ENCODE assay signal across 16 cellular contexts in the genomic region with DNA sequence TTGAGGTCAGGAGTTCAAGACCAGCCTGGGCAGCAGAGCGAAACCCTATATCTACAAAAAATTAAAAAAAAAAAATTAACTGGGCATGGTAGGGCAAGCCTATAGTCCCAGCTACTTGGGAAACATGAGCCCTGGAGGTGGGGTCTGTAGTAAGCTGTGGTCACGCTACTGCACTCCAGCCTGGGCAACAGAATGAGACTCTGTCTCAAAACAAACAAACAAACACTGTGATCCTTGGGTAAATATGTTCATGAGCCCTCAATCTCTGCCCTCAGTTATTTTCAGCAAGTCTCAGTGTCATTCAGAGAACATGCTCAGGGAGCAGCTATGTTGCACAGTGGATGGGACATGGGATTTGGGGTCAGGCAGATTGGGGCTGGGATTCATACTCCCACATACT.
A peak's percentile ranks its signal among the peaks of the same experiment; 100 is the strongest.
DNase-seq lines count a peak whose midpoint lies in the region; ATAC-seq, FAIRE-seq and TF ChIP-seq lines count a peak whose summit lies in the region.
"Had no signal": no experiment of that assay in that cellular context is flagged by ENCODE, and none has a peak within 500 bp of the region (broad histone marks: within the 10 kb centered on the region; RNA-seq: fewer than 3 reads in every experiment).

No MANE protein-coding gene starts in this region.

- 62% methylated on average over 2 of the region's 2 CpGs for WGBS in HepG2 (ENCODE audit: low lambda C conversion rate)
- 52% methylated on average over 2 of the region's 2 CpGs for WGBS in right lobe of liver (ENCODE audit: insufficient coverage, low coverage, low lambda C conversion rate, missing lambda C conversion rate)

- FAIRE-seq in HepG2 (lab: Jason Lieb, UNC), result no peak
- FAIRE-seq: GM12878 had no signal

- H3K36me3 ChIP-seq in HepG2 (replicated peaks in 1 of 2; ENCODE audit: control insufficient read depth in 1 of 2, insufficient read depth in 2 of 2, low read length in 2 of 2) (no peaks in the 10 kb centered on the region), right lobe of liver (no peaks in the 10 kb centered on the region)

- TF ChIP-seq RAD21 in HepG2 (CRISPR knock-in tag; IDR thresholded peaks at IDR 0.05), result no peak

- ATAC-seq in HepG2 (peak; percentile 65), right lobe of liver (no peak), HG02623 (IDR thresholded peaks at IDR 0.05; ENCODE audit: unreplicated experiment) (no peak), HG02610 (IDR thresholded peaks at IDR 0.05; ENCODE audit: unreplicated experiment) (no peak)
- ATAC-seq: GM12878, GM23338, HCT116 had no signal

- no peaks in the 10 kb centered on the region for H3K79me2 ChIP-seq in HepG2 (ENCODE audit: insufficient read depth, low read length)

- BruUV-seq in HepG2 (replicated peaks; lab: Mats Ljungman, UMichigan), result no TSS peak

- H3K9ac ChIP-seq in HepG2 (ENCODE audit: insufficient read depth, low read depth, low read length), result no peak overlapping the region

- no peak overlapping the region for H3K4me3 ChIP-seq in HepG2 (replicated peaks in 1 of 3; ENCODE audit: insufficient read depth in 1 of 3, low read depth in 2 of 3, low read length in 3 of 3)
- no peak overlapping the region for H3K4me3 ChIP-seq in right lobe of liver
- H3K4me3 ChIP-seq: GM12878, GM23338 had no signal

- H3K27me3 ChIP-seq in HepG2 (ENCODE audit: control insufficient read depth in 1 of 2, insufficient read depth in 2 of 2, low read length in 2 of 2) (no peaks in the 10 kb centered on the region), right lobe of liver (no peaks in the 10 kb centered on the region)

- H3K4me1 ChIP-seq in HepG2 (ENCODE audit: insufficient read depth, low read length) (peaks cover 22% of the 10 kb centered on the region), right lobe of liver (no peaks in the 10 kb centered on the region)

- no peak overlapping the region for H3K27ac ChIP-seq in HepG2 (ENCODE audit: extremely low read length, insufficient read depth, low read length)
- no peak overlapping the region for H3K27ac ChIP-seq in right lobe of liver

- POLR2A ChIA-PET in HepG2 (lab: Yijun Ruan, JAX), result no interaction called here

- intact Hi-C loops in HepG2 (cut with micrococcal nuclease; ENCODE audit: unreplicated experiment), result no loop called here
- intact Hi-C loops in right lobe of liver (cut with DNase I), result no loop called here

- no peaks in the 10 kb centered on the region for H4K20me1 ChIP-seq in HepG2 (ENCODE audit: insufficient read depth, low read length)

- H2AFZ ChIP-seq in HepG2 (ENCODE audit: low read length), result no peak overlapping the region

- no peak overlapping the region; the same call in 1 of the 2 replicates for H3K4me2 ChIP-seq in HepG2 (ENCODE audit: low read depth, low read length)
- H3K4me2 ChIP-seq: GM23338 had no signal

- DNase-seq in HepG2 (ENCODE audit: low spot score) (peak; percentile 19), right lobe of liver (no peak), HuH-7 (ENCODE audit: low spot score) (peak; percentile 15), myocyte (ENCODE audit: low read depth) (peak; percentile 14)
- DNase-seq: C1 segment of cervical spinal cord; Calu3; CD4-positive, alpha-beta memory T cell; COR-L47; DMS79; GDM1; H9 had no signal

- TF ChIP-seq POLR2A in HepG2 (IDR thresholded peaks at IDR 0.05; ENCODE audit: insufficient read depth in 1 of 2, low read depth in 2 of 2, low read length in 2 of 2), result no peak
- TF ChIP-seq POLR2A in right lobe of liver (IDR thresholded peaks at IDR 0.05), result no peak

- H3K9me3 ChIP-seq in HepG2 (ENCODE audit: low read length), result no peaks in the 10 kb centered on the region
- H3K9me3 ChIP-seq in right lobe of liver, result no peaks in the 10 kb centered on the region

- no peak for TF ChIP-seq CTCF in HepG2 (CRISPR knock-in tag; IDR thresholded peaks at IDR 0.05)
- no peak for TF ChIP-seq CTCF in right lobe of liver (IDR thresholded peaks at IDR 0.05)

- CTCF ChIA-PET in HepG2 (lab: Yijun Ruan, JAX; ENCODE audit: low intra/inter-chr PET ratio, low total read pairs), result no interaction called here

- in situ Hi-C loops in HepG2 (cut with HindIII; ENCODE audit: extremely low pct_ligation_motif_present, low pct_unique_long_range_greater_than_20kb), result no loop called here

- TF ChIP-seq EP300 in HepG2 (IDR thresholded peaks at IDR 0.05; ENCODE audit: low read depth in 2 of 2, low read length in 2 of 2), result no peak
- TF ChIP-seq EP300 in HepG2 (CRISPR knock-in tag; IDR thresholded peaks at IDR 0.05; ENCODE audit: borderline replicate concordance), result no peak

TF ChIP-seq in HepG2, 621 proteins besides CTCF, POLR2A, EP300 and RAD21 (continues in another document):
- TF ChIP-seq FOXA3 (CRISPR knock-in tag; IDR thresholded peaks at IDR 0.05) (0 out of 2 replicates have a peak, but pooled peaks have one; percentile 31), ZNF547 (CRISPR knock-in tag; IDR thresholded peaks at IDR 0.05) (no peak), ZNF234 (CRISPR knock-in tag; conservative IDR thresholded peaks at IDR 0.05) (no peak), ATF7-NPFF (CRISPR knock-in tag; IDR thresholded peaks at IDR 0.05; ENCODE audit: low read depth) (no peak), FOXP1 (IDR thresholded peaks at IDR 0.05) (no peak), FOXP1 (CRISPR knock-in tag; IDR thresholded peaks at IDR 0.05) (peak; percentile 74), EED (CRISPR knock-in tag; IDR thresholded peaks at IDR 0.05) (no peak), PITX1 (CRISPR knock-in tag; IDR thresholded peaks at IDR 0.05) (peak; percentile 63; the same call in 1 of the 2 replicates), ZBTB34 (CRISPR knock-in tag; IDR thresholded peaks at IDR 0.05) (no peak), ZNF704 (CRISPR knock-in tag; IDR thresholded peaks at IDR 0.05; ENCODE audit: borderline replicate concordance) (no peak), E2F2 (CRISPR knock-in tag; IDR thresholded peaks at IDR 0.05; ENCODE audit: borderline replicate concordance) (no peak), BHLHE40 (IDR thresholded peaks at IDR 0.05; ENCODE audit: low read length) (0 out of 2 replicates have a peak, but pooled peaks have one; percentile 19)
- TF ChIP-seq, protein P1, sequence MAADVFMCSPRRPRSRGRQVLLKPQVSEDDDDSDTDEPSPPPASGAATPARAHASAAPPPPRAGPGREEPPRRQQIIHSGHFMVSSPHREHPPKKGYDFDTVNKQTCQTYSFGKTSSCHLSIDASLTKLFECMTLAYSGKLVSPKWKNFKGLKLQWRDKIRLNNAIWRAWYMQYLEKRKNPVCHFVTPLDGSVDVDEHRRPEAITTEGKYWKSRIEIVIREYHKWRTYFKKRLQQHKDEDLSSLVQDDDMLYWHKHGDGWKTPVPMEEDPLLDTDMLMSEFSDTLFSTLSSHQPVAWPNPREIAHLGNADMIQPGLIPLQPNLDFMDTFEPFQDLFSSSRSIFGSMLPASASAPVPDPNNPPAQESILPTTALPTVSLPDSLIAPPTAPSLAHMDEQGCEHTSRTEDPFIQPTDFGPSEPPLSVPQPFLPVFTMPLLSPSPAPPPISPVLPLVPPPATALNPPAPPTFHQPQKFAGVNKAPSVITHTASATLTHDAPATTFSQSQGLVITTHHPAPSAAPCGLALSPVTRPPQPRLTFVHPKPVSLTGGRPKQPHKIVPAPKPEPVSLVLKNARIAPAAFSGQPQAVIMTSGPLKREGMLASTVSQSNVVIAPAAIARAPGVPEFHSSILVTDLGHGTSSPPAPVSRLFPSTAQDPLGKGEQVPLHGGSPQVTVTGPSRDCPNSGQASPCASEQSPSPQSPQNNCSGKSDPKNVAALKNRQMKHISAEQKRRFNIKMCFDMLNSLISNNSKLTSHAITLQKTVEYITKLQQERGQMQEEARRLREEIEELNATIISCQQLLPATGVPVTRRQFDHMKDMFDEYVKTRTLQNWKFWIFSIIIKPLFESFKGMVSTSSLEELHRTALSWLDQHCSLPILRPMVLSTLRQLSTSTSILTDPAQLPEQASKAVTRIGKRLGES (CRISPR knock-in tag; IDR thresholded peaks at IDR 0.05; ENCODE audit: borderline replicate concordance), result no peak

Comparison
In these comparisons a context has a peak if more than half of its experiments do, and no peak if none do; other contexts are left out.
1. DNase-seq: peak in HepG2 (single experiment), HuH-7 (single experiment) and myocyte (single experiment); none in right lobe of liver (0 of 3).